ENCODE assay signal across 9 cellular contexts in genomic region chr1:157155658-157156057, GRCh38. TPM values are rescaled to one million over a fixed set of nuclear protein-coding genes. Genes with fewer than 3 reads are reported as not detected.
DNase-seq lines count a peak whose midpoint lies in the region; ATAC-seq, FAIRE-seq and TF ChIP-seq lines count a peak whose summit lies in the region.
"Had no signal": no experiment of that assay in that cellular context is flagged by ENCODE, and none has a peak within 500 bp of the region (broad histone marks: within the 10 kb centered on the region; RNA-seq: fewer than 3 reads in every experiment).

No MANE protein-coding gene starts in this region.

- no peak overlapping the region for H3K9ac ChIP-seq in kidney (ENCODE audit: low read length in 2 of 2)

- H3K4me3 ChIP-seq in kidney (ENCODE audit: low read length in 2 of 2) (no peak overlapping the region), upper lobe of right lung (no peak overlapping the region)

- peak overlapping the region; percentile 48 for H3K27ac Mint-ChIP-seq in activated T-cell treated with anti-CD3 and anti-CD28 coated beads, Interleukin-2, amount 50 U/mL, for 72 hours
- H3K27ac Mint-ChIP-seq in activated B cell treated with CpG ODN at 0.5 μM for 24 hours: no peak overlapping the region

- intact Hi-C loops in activated B cell treated with CpG ODN at 0.5 μM for 24 hours (cut with micrococcal nuclease): loop anchor here (1.0 to 5.0 kb wide), 2 partner anchors 65 to 243 kb away; no protein-coding TSS in a partner anchor
- intact Hi-C loops in kidney (cut with DNase I): loop anchor here (5.0 kb wide), 1 partner anchor 63 kb away; no protein-coding TSS in a partner anchor
- intact Hi-C loops in upper lobe of right lung (cut with DNase I): loop anchor here (2.0 kb wide), 1 partner anchor 65 kb away; no protein-coding TSS in a partner anchor

- H3K27me3 ChIP-seq in upper lobe of right lung: no peaks in the 10 kb centered on the region

- H3K36me3 ChIP-seq in kidney (ENCODE audit: control insufficient read depth in 1 of 2, insufficient read depth in 2 of 2, low read length in 2 of 2): no peaks in the 10 kb centered on the region
- no peaks in the 10 kb centered on the region for H3K36me3 ChIP-seq in upper lobe of right lung

- FAIRE-seq in kidney (lab: Jason Lieb, UNC): no peak

- no peaks in the 10 kb centered on the region for H3K9me3 Mint-ChIP-seq in activated T-cell treated with anti-CD3 and anti-CD28 coated beads, Interleukin-2, amount 50 U/mL, for 72 hours
- H3K9me3 Mint-ChIP-seq in activated B cell treated with CpG ODN at 0.5 μM for 24 hours: no peaks in the 10 kb centered on the region

- no peak for DNase-seq in activated T-cell treated with anti-CD3 and anti-CD28 coated beads, Interleukin-2, amount 50 U/mL, for 72 hours
- no peak for DNase-seq in activated T-cell treated with anti-CD3 and anti-CD28 coated beads, Interleukin-2, amount 50 U/mL, for 48 hours
- DNase-seq in activated B cell treated with CpG ODN at 0.5 μM for 24 hours (no peak), kidney (peak; percentile 85), upper lobe of right lung (no peak), NCI-H2227 treated with DMSO at 0.1 percent for 48 hours (lab: John Stamatoyannopoulos, UW) (no peak)

- TF ChIP-seq CTCF in activated B cell treated with CpG ODN at 0.5 μM for 24 hours (IDR thresholded peaks at IDR 0.05) (no peak), kidney (IDR thresholded peaks at IDR 0.05; ENCODE audit: borderline replicate concordance, extremely low read depth, insufficient read depth) (no peak), upper lobe of right lung (IDR thresholded peaks at IDR 0.05) (no peak)

- peak; percentile 13 to 17 for ATAC-seq in activated T-cell treated with anti-CD3 and anti-CD28 coated beads, Interleukin-2, amount 50 U/mL, for 72 hours (replicated peaks in 1 of 2)
- ATAC-seq in activated B cell treated with CpG ODN at 0.5 μM for 24 hours (ENCODE audit: low read depth) (peak; percentile 28), upper lobe of right lung (peak; percentile 2), GM18517 (IDR thresholded peaks at IDR 0.05; ENCODE audit: unreplicated experiment) (no peak), HG03135 (IDR thresholded peaks at IDR 0.05; ENCODE audit: unreplicated experiment) (no peak)

- peaks cover 21% of the 10 kb centered on the region for H3K27me3 Mint-ChIP-seq in activated T-cell treated with anti-CD3 and anti-CD28 coated beads, Interleukin-2, amount 50 U/mL, for 72 hours (ENCODE audit: low read depth)
- peaks cover 44% of the 10 kb centered on the region for H3K27me3 Mint-ChIP-seq in activated B cell treated with CpG ODN at 0.5 μM for 24 hours

- H3K4me1 Mint-ChIP-seq in activated T-cell treated with anti-CD3 and anti-CD28 coated beads, Interleukin-2, amount 50 U/mL, for 72 hours (ENCODE audit: low read depth): peaks cover 18% of the 10 kb centered on the region
- peaks cover 3% of the 10 kb centered on the region for H3K4me1 Mint-ChIP-seq in activated B cell treated with CpG ODN at 0.5 μM for 24 hours

- H3K4me1 ChIP-seq in kidney (ENCODE audit: control insufficient read depth in 1 of 2, insufficient read depth in 1 of 2, low read depth in 1 of 2, low read length in 2 of 2): peaks cover 12 to 19% of the 10 kb centered on the region in 2 donors
- peaks cover 28% of the 10 kb centered on the region for H3K4me1 ChIP-seq in upper lobe of right lung

- POLR2A ChIA-PET in activated B cell treated with CpG ODN at 0.5 μM for 24 hours (lab: Charles Lee): interaction anchor here (0.6 to 1.6 kb wide), 3 partner anchors 18 to 992 kb away, joined by 4 to 10 read pairs (median 5); no protein-coding TSS in a partner anchor

- no peaks in the 10 kb centered on the region for H3K9me3 ChIP-seq in kidney (ENCODE audit: control insufficient read depth in 1 of 2, low read length in 2 of 2)
- no peaks in the 10 kb centered on the region for H3K9me3 ChIP-seq in upper lobe of right lung

- H3K4me3 Mint-ChIP-seq in activated T-cell treated with anti-CD3 and anti-CD28 coated beads, Interleukin-2, amount 50 U/mL, for 72 hours: peak overlapping the region; percentile 45 to 69
- H3K4me3 Mint-ChIP-seq in activated B cell treated with CpG ODN at 0.5 μM for 24 hours: no peak overlapping the region

- peak overlapping the region in 1 of 2 donors; percentile 22 for H3K27ac ChIP-seq in kidney (ENCODE audit: low read depth in 2 of 2, low read length in 2 of 2)
- no peak overlapping the region for H3K27ac ChIP-seq in upper lobe of right lung

- H3K36me3 Mint-ChIP-seq in activated T-cell treated with anti-CD3 and anti-CD28 coated beads, Interleukin-2, amount 50 U/mL, for 72 hours (ENCODE audit: insufficient read depth in 2 of 2): no peaks in the 10 kb centered on the region
- H3K36me3 Mint-ChIP-seq in activated B cell treated with CpG ODN at 0.5 μM for 24 hours (ENCODE audit: low read depth): no peaks in the 10 kb centered on the region

- CTCF ChIA-PET in activated B cell treated with CpG ODN at 0.5 μM for 24 hours (lab: Charles Lee): interaction anchor here (0.7 to 9.3 kb wide), 12 partner anchors 10 to 836 kb away, joined by 3 to 388 read pairs (median 4); partner anchors contain the start of gene ETV3

RNA-seq across cellular contexts. Expression of gene ETV3, which starts 17.5 kb away (rescaled TPM):
- 10 to 100 TPM; 33.5 to 48.7 TPM for total RNA-seq in activated T-cell treated with anti-CD3 and anti-CD28 coated beads, Interleukin-2, amount 50 U/mL, for 72 hours
- total RNA-seq in activated B cell treated with CpG ODN at 0.5 μM for 24 hours: 26.6 and 31.3 TPM in 2 replicates
- 24.8 TPM for total RNA-seq in kidney
- polyA plus RNA-seq in kidney (ENCODE audit: insufficient read depth, low read depth, low replicate concordance): 3.5 TPM
- 39.2 TPM for total RNA-seq in upper lobe of right lung

RNA-seq across cellular contexts. Expression of gene ETV3L, which starts 56.0 kb away (rescaled TPM):
- not detected for total RNA-seq in activated T-cell treated with anti-CD3 and anti-CD28 coated beads, Interleukin-2, amount 50 U/mL, for 72 hours
- total RNA-seq in activated B cell treated with CpG ODN at 0.5 μM for 24 hours (0.29 TPM in 1 of 2 replicates, not detected in the other), kidney (not detected), upper lobe of right lung (not detected)
- not detected for polyA plus RNA-seq in kidney (ENCODE audit: insufficient read depth, low read depth, low replicate concordance)
- polyA plus RNA-seq: neural cell had no signal

Comparison
In these comparisons a context has a peak if more than half of its experiments do, and no peak if none do; other contexts are left out.
1. ATAC-seq: peak in activated T-cell treated with anti-CD3 and anti-CD28 coated beads, Interleukin-2, amount 50 U/mL, for 72 hours (2 of 2), activated B cell treated with CpG ODN at 0.5 μM for 24 hours (single experiment) and upper lobe of right lung (single experiment); none in GM18517 (single experiment) and HG03135 (single experiment).